ENCODE assay signal across 16 cellular contexts in the genomic region with DNA sequence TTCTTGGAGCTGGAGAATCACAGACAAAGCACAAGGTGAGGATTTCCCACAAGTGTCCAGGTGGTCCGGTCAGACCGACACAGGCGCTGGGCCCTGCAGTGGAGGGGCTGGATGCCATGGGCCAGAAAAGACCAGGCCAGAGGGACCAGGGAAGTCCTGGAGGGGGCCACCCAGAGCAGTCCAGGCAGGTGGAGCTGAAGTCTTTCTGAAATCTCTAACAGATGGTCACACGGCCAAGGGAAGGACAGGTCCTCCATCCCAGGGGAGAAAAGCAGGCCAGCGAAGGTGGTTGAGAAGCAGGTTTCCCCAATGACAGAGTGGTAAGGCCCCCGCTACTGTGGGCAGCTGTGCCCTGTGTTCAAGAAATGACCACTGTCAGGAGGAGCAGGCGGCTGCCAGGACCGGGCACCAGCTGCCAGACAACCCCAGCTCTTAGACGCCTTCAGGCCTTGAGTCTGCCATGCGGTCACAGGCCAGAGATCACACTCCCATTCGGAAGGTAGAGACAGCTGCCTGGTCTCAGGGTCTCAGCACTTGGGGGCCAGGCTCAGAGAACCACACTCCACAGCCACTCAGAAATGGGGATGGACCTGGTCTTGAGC. TPM values are rescaled to one million over a fixed set of nuclear protein-coding genes. Genes with fewer than 3 reads are reported as not detected.
DNase-seq lines count a peak whose midpoint lies in the region; ATAC-seq and TF ChIP-seq lines count a peak whose summit lies in the region.
"Had no signal": no experiment of that assay in that cellular context is flagged by ENCODE, and none has a peak within 500 bp of the region (broad histone marks: within the 10 kb centered on the region; RNA-seq: fewer than 3 reads in every experiment).

No MANE protein-coding gene starts in this region.

- H3K36me3 ChIP-seq in right atrium auricular region (peaks cover 55% of the 10 kb centered on the region), parathyroid adenoma (ENCODE audit: control insufficient read depth, insufficient read depth, low read length) (no peaks in the 10 kb centered on the region), upper lobe of right lung (peaks cover 48% of the 10 kb centered on the region)

- ATAC-seq in upper lobe of right lung (no peak), HG02642 (IDR thresholded peaks at IDR 0.05; ENCODE audit: poor library complexity, unreplicated experiment) (no peak)
- ATAC-seq: GM12878 had no signal

- no peak overlapping the region for H3K9ac ChIP-seq in parathyroid adenoma

- no peak overlapping the region for H3K4me3 ChIP-seq in right atrium auricular region
- no peak overlapping the region for H3K4me3 ChIP-seq in parathyroid adenoma (ENCODE audit: low read depth, low read length)
- H3K4me3 ChIP-seq in upper lobe of right lung = no peak overlapping the region
- H3K4me3 ChIP-seq: GM12878, PC-9 had no signal

- H3K4me1 Mint-ChIP-seq in activated T-helper 1 cell treated with anti-CD3 and anti-CD28 coated beads, Interleukin-12 subunit alpha, Interleukin-12 subunit beta, Interleukin-2, Interleukin-4 antibody, amounts not matched to agents 30 ng/mL and 10 ng/mL and 1 ng/mL, durations not matched to agents 14 hours and 24 hours and 36 hours (ENCODE audit: low read depth) = no peaks in the 10 kb centered on the region
- H3K4me1 Mint-ChIP-seq: CD4-positive, CD25-positive, alpha-beta regulatory T cell had no signal

- no peaks in the 10 kb centered on the region for H3K27me3 ChIP-seq in right atrium auricular region
- no peaks in the 10 kb centered on the region for H3K27me3 ChIP-seq in parathyroid adenoma (ENCODE audit: control insufficient read depth, insufficient read depth, low read length)
- H3K27me3 ChIP-seq in upper lobe of right lung = no peaks in the 10 kb centered on the region

- H3K4me3 Mint-ChIP-seq in activated T-helper 1 cell treated with anti-CD3 and anti-CD28 coated beads, Interleukin-12 subunit alpha, Interleukin-12 subunit beta, Interleukin-2, Interleukin-4 antibody, amounts not matched to agents 30 ng/mL and 10 ng/mL and 1 ng/mL, durations not matched to agents 14 hours and 24 hours and 36 hours = no peak overlapping the region
- H3K4me3 Mint-ChIP-seq: CD4-positive, CD25-positive, alpha-beta regulatory T cell had no signal

- intact Hi-C loops in upper lobe of right lung (cut with DNase I) = no loop called here
- intact Hi-C loops in activated T-helper 1 cell treated with anti-CD3 and anti-CD28 coated beads, Interleukin-12 subunit alpha, Interleukin-12 subunit beta, Interleukin-2, Interleukin-4 antibody, amounts not matched to agents 30 ng/mL and 10 ng/mL and 1 ng/mL, durations not matched to agents 14 hours and 24 hours and 36 hours (cut with micrococcal nuclease) = no loop called here

- no peak overlapping the region for H2AFZ ChIP-seq in parathyroid adenoma
- H2AFZ ChIP-seq: PC-9 had no signal

- DNase-seq in right atrium auricular region (ENCODE audit: low spot score) (no peak), upper lobe of right lung (peak; percentile 40)
- DNase-seq in effector CD8-positive, alpha-beta T cell (lab: John Stamatoyannopoulos, UW) = no peak
- DNase-seq in activated T-helper 1 cell treated with anti-CD3 and anti-CD28 coated beads, Interleukin-12 subunit alpha, Interleukin-12 subunit beta, Interleukin-2, Interleukin-4 antibody, amounts not matched to agents 30 ng/mL and 10 ng/mL and 1 ng/mL, durations not matched to agents 14 hours and 24 hours and 36 hours (ENCODE audit: low spot score) = no peak
- DNase-seq: activated CD4-positive, alpha-beta T cell treated with anti-CD3 and anti-CD28 coated beads for 1 hour; activated T-cell treated with anti-CD3 and anti-CD28 coated beads for 4 hours; CD4-positive, CD25-positive, alpha-beta regulatory T cell; Kasumi-1; NCI-H1436 treated with DMSO at 0.1 percent for 48 hours; PC-9 had no signal

- peaks cover 7% of the 10 kb centered on the region for H3K79me2 ChIP-seq in parathyroid adenoma

- no peaks in the 10 kb centered on the region for H3K9me3 Mint-ChIP-seq in activated T-helper 1 cell treated with anti-CD3 and anti-CD28 coated beads, Interleukin-12 subunit alpha, Interleukin-12 subunit beta, Interleukin-2, Interleukin-4 antibody, amounts not matched to agents 30 ng/mL and 10 ng/mL and 1 ng/mL, durations not matched to agents 14 hours and 24 hours and 36 hours
- H3K9me3 Mint-ChIP-seq: CD4-positive, CD25-positive, alpha-beta regulatory T cell; neural crest cell had no signal

- H3K27me3 Mint-ChIP-seq in activated T-helper 1 cell treated with anti-CD3 and anti-CD28 coated beads, Interleukin-12 subunit alpha, Interleukin-12 subunit beta, Interleukin-2, Interleukin-4 antibody, amounts not matched to agents 30 ng/mL and 10 ng/mL and 1 ng/mL, durations not matched to agents 14 hours and 24 hours and 36 hours (ENCODE audit: insufficient read depth) = no peaks in the 10 kb centered on the region
- H3K27me3 Mint-ChIP-seq: CD4-positive, CD25-positive, alpha-beta regulatory T cell had no signal

- H3K4me2 ChIP-seq in parathyroid adenoma (ENCODE audit: low read length) = no peak overlapping the region
- H3K4me2 ChIP-seq: PC-9 had no signal

- H3K27ac Mint-ChIP-seq in activated T-helper 1 cell treated with anti-CD3 and anti-CD28 coated beads, Interleukin-12 subunit alpha, Interleukin-12 subunit beta, Interleukin-2, Interleukin-4 antibody, amounts not matched to agents 30 ng/mL and 10 ng/mL and 1 ng/mL, durations not matched to agents 14 hours and 24 hours and 36 hours = no peak overlapping the region

- H3K9me3 ChIP-seq in right atrium auricular region (no peaks in the 10 kb centered on the region), parathyroid adenoma (ENCODE audit: control insufficient read depth, low read length) (no peaks in the 10 kb centered on the region), upper lobe of right lung (no peaks in the 10 kb centered on the region)

- peaks cover 3% of the 10 kb centered on the region for H3K36me3 Mint-ChIP-seq in activated T-helper 1 cell treated with anti-CD3 and anti-CD28 coated beads, Interleukin-12 subunit alpha, Interleukin-12 subunit beta, Interleukin-2, Interleukin-4 antibody, amounts not matched to agents 30 ng/mL and 10 ng/mL and 1 ng/mL, durations not matched to agents 14 hours and 24 hours and 36 hours (ENCODE audit: low read depth)

- peaks cover 0 to 71% of the 10 kb centered on the region in 2 donors for H3K4me1 ChIP-seq in right atrium auricular region
- H3K4me1 ChIP-seq in parathyroid adenoma = no peaks in the 10 kb centered on the region
- H3K4me1 ChIP-seq in upper lobe of right lung = peaks cover 2% of the 10 kb centered on the region

- TF ChIP-seq CTCF in right atrium auricular region (IDR thresholded peaks at IDR 0.05) (no peak), parathyroid adenoma (IDR thresholded peaks at IDR 0.05) (no peak), upper lobe of right lung (IDR thresholded peaks at IDR 0.05) (no peak)

- H3K27ac ChIP-seq in cingulate gyrus (ENCODE audit: low read depth, low read length) = peak overlapping the region; percentile 82
- H3K27ac ChIP-seq in right atrium auricular region = peak overlapping the region; percentile 77 to 97
- peak overlapping the region; percentile 16 for H3K27ac ChIP-seq in parathyroid adenoma
- H3K27ac ChIP-seq in upper lobe of right lung = no peak overlapping the region
- H3K27ac ChIP-seq: PC-9 had no signal

RNA-seq across cellular contexts. Expression of gene HS1BP3, which starts 25.9 kb away (rescaled TPM):
- total RNA-seq in right atrium auricular region = 10 to 100 TPM; 19.5 to 26.0 TPM
- 35.8 TPM for total RNA-seq in upper lobe of right lung
- total RNA-seq in activated T-helper 1 cell treated with anti-CD3 and anti-CD28 coated beads, Interleukin-12 subunit alpha, Interleukin-12 subunit beta, Interleukin-2, Interleukin-4 antibody, amounts not matched to agents 30 ng/mL and 10 ng/mL and 1 ng/mL, durations not matched to agents 14 hours and 24 hours and 36 hours = 9.1 and 10.2 TPM in 2 replicates

RNA-seq across cellular contexts. Expression of gene GDF7, which starts 42.0 kb away (rescaled TPM):
- 1 to 10 TPM; 1.1 to 1.7 TPM for total RNA-seq in right atrium auricular region
- 0.72 TPM for total RNA-seq in upper lobe of right lung
- total RNA-seq in activated T-helper 1 cell treated with anti-CD3 and anti-CD28 coated beads, Interleukin-12 subunit alpha, Interleukin-12 subunit beta, Interleukin-2, Interleukin-4 antibody, amounts not matched to agents 30 ng/mL and 10 ng/mL and 1 ng/mL, durations not matched to agents 14 hours and 24 hours and 36 hours = 0.10 and 0.15 TPM in 2 replicates
- total RNA-seq: T-helper 1 cell treated with Interleukin-12 subunit alpha and Interleukin-12 subunit beta and Interleukin-4 antibody, amounts not matched to agents 30 ng/mL and 1 ng/mL, for 36 hours had no signal
